15 cellular contexts compared by ENCODE assay signal in the genomic region with DNA sequence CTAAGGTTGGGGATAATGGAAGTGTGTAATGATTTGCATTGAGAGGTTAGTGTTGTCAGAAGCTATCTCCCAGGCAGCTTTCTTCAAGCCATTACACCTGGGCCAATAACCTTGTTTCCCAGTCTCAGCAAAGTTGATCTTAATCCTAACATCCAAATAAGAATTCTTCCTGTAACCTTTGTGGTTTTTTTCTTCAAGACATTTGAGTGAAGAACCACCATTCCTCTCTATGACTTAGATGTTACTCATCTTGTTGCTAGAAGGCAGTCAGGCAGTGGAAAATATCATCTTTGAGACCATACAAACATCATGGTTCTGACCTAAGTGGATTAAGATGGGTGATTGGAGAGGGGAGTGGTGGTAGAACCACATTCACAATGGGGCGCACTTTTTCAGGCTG.
A peak's percentile ranks its signal among the peaks of the same experiment; 100 is the strongest.
DNase-seq lines count a peak whose midpoint lies in the region; ATAC-seq and TF ChIP-seq lines count a peak whose summit lies in the region.
"Had no signal": no experiment of that assay in that cellular context is flagged by ENCODE, and none has a peak within 500 bp of the region (broad histone marks: within the 10 kb centered on the region; RNA-seq: fewer than 3 reads in every experiment).

No MANE protein-coding gene starts in this region.

- H3K27ac ChIP-seq in brain microvascular endothelial cell (peak overlapping the region; percentile 17), H9 (ENCODE audit: insufficient read length, low read depth, low read length) (no peak overlapping the region)
- H3K27ac ChIP-seq in CD4-positive, alpha-beta memory T cell (ENCODE audit: low read depth, low read length) = no peak overlapping the region
- H3K27ac ChIP-seq in CD8-positive, alpha-beta T cell (ENCODE audit: low read depth, low read length) = no peak overlapping the region

- POLR2A ChIA-PET in CD4-positive, alpha-beta memory T cell (lab: Charles Lee; ENCODE audit: partially characterized antibody) = no interaction called here
- POLR2A ChIA-PET in CD8-positive, alpha-beta T cell (lab: Charles Lee) = no interaction called here

- ATAC-seq in CD8-positive, alpha-beta T cell = no peak

- peaks cover 17 to 25% of the 10 kb centered on the region in 2 experiments for H3K4me1 Mint-ChIP-seq in H9
- H3K4me1 Mint-ChIP-seq in CD4-positive, alpha-beta memory T cell = peaks cover 0 to 3% (median 2%) of the 10 kb centered on the region in 4 donors
- no peaks in the 10 kb centered on the region for H3K4me1 Mint-ChIP-seq in CD8-positive, alpha-beta T cell (ENCODE audit: low read depth)

- H3K4me3 Mint-ChIP-seq in H9 = no peak overlapping the region
- no peak overlapping the region for H3K4me3 Mint-ChIP-seq in CD4-positive, alpha-beta memory T cell
- H3K4me3 Mint-ChIP-seq in CD8-positive, alpha-beta T cell = no peak overlapping the region
- H3K4me3 Mint-ChIP-seq: brain; CD4-positive, CD25-positive, alpha-beta regulatory T cell had no signal

- H3K79me2 ChIP-seq in H9 (ENCODE audit: insufficient read depth, low read length) = no peaks in the 10 kb centered on the region

- H3K79me1 ChIP-seq in H9 (ENCODE audit: insufficient read depth, low read depth, low read length, poor library complexity, severe bottlenecking) = no peaks in the 10 kb centered on the region

- no peaks in the 10 kb centered on the region for H3K23me2 ChIP-seq in H9 (ENCODE audit: insufficient read length, low read depth, low read length, poor library complexity, severe bottlenecking)

- no peak overlapping the region for H2BK12ac ChIP-seq in H9 (ENCODE audit: insufficient read length, low read depth, low read length)

- no peak overlapping the region for H2AFZ ChIP-seq in H9 (ENCODE audit: low read length)

- no peaks in the 10 kb centered on the region for H3K27me3 ChIP-seq in brain microvascular endothelial cell (replicated peaks)
- no peaks in the 10 kb centered on the region for H3K27me3 ChIP-seq in H9 (ENCODE audit: insufficient read depth, low read length)
- no peaks in the 10 kb centered on the region for H3K27me3 ChIP-seq in CD4-positive, alpha-beta memory T cell (ENCODE audit: insufficient read depth, low read length)
- H3K27me3 ChIP-seq in CD8-positive, alpha-beta T cell (ENCODE audit: insufficient read depth, low read length) = no peaks in the 10 kb centered on the region

- CTCF ChIA-PET in CD4-positive, alpha-beta memory T cell (lab: Charles Lee; ENCODE audit: partially characterized antibody) = no interaction called here
- CTCF ChIA-PET in CD8-positive, alpha-beta T cell (lab: Charles Lee) = no interaction called here

- H2AK5ac ChIP-seq in H9 (ENCODE audit: insufficient read length, low read length) = no peak overlapping the region

- H3K56ac ChIP-seq in H9 (ENCODE audit: insufficient read length, low read depth, low read length) = no peak overlapping the region

- H3K4me1 ChIP-seq in H9 (ENCODE audit: insufficient read depth, low read length) = 0 out of 2 replicates have a peak, but pooled peaks cover 2% of the 10 kb centered on the region
- H3K4me1 ChIP-seq in CD4-positive, alpha-beta memory T cell (ENCODE audit: insufficient read depth, low read length) = no peaks in the 10 kb centered on the region
- H3K4me1 ChIP-seq in CD8-positive, alpha-beta T cell (ENCODE audit: insufficient read depth, low read length) = no peaks in the 10 kb centered on the region

- in situ Hi-C loops in brain microvascular endothelial cell (cut with HindIII; ENCODE audit: low pct_ligation_motif_present, low sequenced_read_pairs) = no loop called here

- H3K23ac ChIP-seq in H9 (ENCODE audit: insufficient read length, low read depth, low read length) = no peak overlapping the region

- H3T11ph ChIP-seq in H9 (ENCODE audit: low read length) = no peak overlapping the region

- no peak overlapping the region for H4K91ac ChIP-seq in H9 (ENCODE audit: insufficient read length, low read depth, low read length)

- intact Hi-C loops in CD4-positive, alpha-beta memory T cell (cut with micrococcal nuclease) = no loop called here
- intact Hi-C loops in CD8-positive, alpha-beta T cell (cut with DNase I, micrococcal nuclease) = no loop called here

- H2BK15ac ChIP-seq in H9 (ENCODE audit: low read depth, low read length) = no peak overlapping the region

- H4K20me1 ChIP-seq in H9 (ENCODE audit: control insufficient read depth, insufficient read depth, insufficient read length) = no peaks in the 10 kb centered on the region

- H3K18ac ChIP-seq in H9 (ENCODE audit: insufficient read length, low read depth, low read length) = no peak overlapping the region

- DNase-seq in AG20443 (ENCODE audit: low spot score) (peak; percentile 23), LHCN-M2 (ENCODE audit: low read depth) (peak; percentile 84), brain microvascular endothelial cell (peak; percentile 77), kidney glomerular epithelial cell (lab: John Stamatoyannopoulos, UW) (peak; percentile 78), H9 (no peak), ecto neural progenitor cell (ENCODE audit: low spot score) (no peak)
- DNase-seq in CD4-positive, alpha-beta memory T cell = no peak
- DNase-seq in CD8-positive, alpha-beta T cell = no peak
- DNase-seq: activated T-cell treated with anti-CD3 and anti-CD28 coated beads, Interleukin-2, amount 50 U/mL, for 1 hour; CD4-positive, CD25-positive, alpha-beta regulatory T cell; NCI-H524; Right ventricle myocardium superior; stimulated activated CD4-positive, alpha-beta T cell treated with anti-CD3 and anti-CD28 coated beads, Interleukin-4, amount 100 ng/mL, for 1 hour; stimulated activated naive CD4-positive, alpha-beta T cell treated with Interleukin-2 at 50 U/mL for 16 hours had no signal

- no peak overlapping the region for H3K9ac ChIP-seq in H9 (ENCODE audit: extremely low read depth, insufficient read length, low read length)

- no CpG with 5 or more reads among the region's 1 CpG for WGBS in H9 (ENCODE audit: extremely low coverage, insufficient read length, low lambda C conversion rate)

- H2BK120ac ChIP-seq in H9 (ENCODE audit: low read depth, low read length, poor library complexity, severe bottlenecking) = no peak overlapping the region

- no peaks in the 10 kb centered on the region for H3K27me3 Mint-ChIP-seq in H9 (ENCODE audit: low read depth)
- H3K27me3 Mint-ChIP-seq in CD4-positive, alpha-beta memory T cell = no peaks in the 10 kb centered on the region
- no peaks in the 10 kb centered on the region for H3K27me3 Mint-ChIP-seq in CD8-positive, alpha-beta T cell (ENCODE audit: low read depth)
- H3K27me3 Mint-ChIP-seq: brain; CD4-positive, CD25-positive, alpha-beta regulatory T cell had no signal

- no peak overlapping the region for H3K4me3 ChIP-seq in brain microvascular endothelial cell (ENCODE audit: low read depth, low read length)
- no peak overlapping the region for H3K4me3 ChIP-seq in CD4-positive, alpha-beta memory T cell (ENCODE audit: low read length in 2 of 2)
- H3K4me3 ChIP-seq in CD8-positive, alpha-beta T cell (ENCODE audit: low read depth, low read length) = no peak overlapping the region

- no peak overlapping the region for H3K4ac ChIP-seq in H9 (ENCODE audit: low read depth, low read length)

- no peak overlapping the region for H3K4me2 ChIP-seq in H9 (ENCODE audit: insufficient read depth, insufficient read length, low read length)

- TF ChIP-seq CTCF in brain microvascular endothelial cell (IDR thresholded peaks at IDR 0.05; ENCODE audit: low read depth, low read length, missing control alignments) (no peak), H9 (conservative IDR thresholded peaks at IDR 0.05) (no peak)
- TF ChIP-seq CTCF in CD8-positive, alpha-beta T cell (IDR thresholded peaks at IDR 0.05) = no peak

- no peak overlapping the region for H2BK5ac ChIP-seq in H9 (ENCODE audit: insufficient read length, low read length)

- no peak overlapping the region for H2BK20ac ChIP-seq in H9 (ENCODE audit: low read depth, low read length, poor library complexity, severe bottlenecking)

- H3K36me3 Mint-ChIP-seq in H9 (ENCODE audit: insufficient read depth in 1 of 3, low read depth in 3 of 3) = no peaks in the 10 kb centered on the region; a peak in 3 of 7 replicates
- peaks cover 4 to 28% of the 10 kb centered on the region in 2 donors for H3K36me3 Mint-ChIP-seq in CD4-positive, alpha-beta memory T cell
- peaks cover 17% of the 10 kb centered on the region for H3K36me3 Mint-ChIP-seq in CD8-positive, alpha-beta T cell

- no peaks in the 10 kb centered on the region for H3K36me3 ChIP-seq in brain microvascular endothelial cell (replicated peaks)
- H3K36me3 ChIP-seq in CD4-positive, alpha-beta memory T cell (ENCODE audit: insufficient read depth, low read length) = no peaks in the 10 kb centered on the region
- no peaks in the 10 kb centered on the region for H3K36me3 ChIP-seq in CD8-positive, alpha-beta T cell (ENCODE audit: insufficient read depth, low read length)

- no peak overlapping the region for H3K27ac Mint-ChIP-seq in H9
- no peak overlapping the region for H3K27ac Mint-ChIP-seq in CD4-positive, alpha-beta memory T cell
- H3K27ac Mint-ChIP-seq in CD8-positive, alpha-beta T cell = no peak overlapping the region
- H3K27ac Mint-ChIP-seq: CD4-positive, CD25-positive, alpha-beta regulatory T cell had no signal

- peaks cover 3 to 5% of the 10 kb centered on the region in 2 experiments; a peak in 3 of 5 replicates for H3K9me3 Mint-ChIP-seq in H9
- H3K9me3 Mint-ChIP-seq in CD4-positive, alpha-beta memory T cell = peaks cover 0 to 6% (median 3%) of the 10 kb centered on the region in 8 donors
- peaks cover 5% of the 10 kb centered on the region for H3K9me3 Mint-ChIP-seq in CD8-positive, alpha-beta T cell

- no peaks in the 10 kb centered on the region for H3K9me3 ChIP-seq in H9 (ENCODE audit: control insufficient read depth, low read depth, low read length)
- no peaks in the 10 kb centered on the region for H3K9me3 ChIP-seq in CD4-positive, alpha-beta memory T cell (ENCODE audit: control insufficient read depth in 1 of 2, low read length in 2 of 2)
- H3K9me3 ChIP-seq in CD8-positive, alpha-beta T cell (ENCODE audit: low read length) = no peaks in the 10 kb centered on the region

- no peak overlapping the region for H4K5ac ChIP-seq in H9 (ENCODE audit: insufficient read length, low read depth, low read length)

- H4K8ac ChIP-seq in H9 (replicated peaks; ENCODE audit: insufficient read length, low read depth, low read length) = no peak overlapping the region

- H3K14ac ChIP-seq in H9 (ENCODE audit: insufficient read depth, low read length) = no peak overlapping the region

Comparison
In these comparisons a context has a peak if more than half of its experiments do, and no peak if none do; other contexts are left out.
1. DNase-seq: peak in AG20443 (single experiment), LHCN-M2 (single experiment), brain microvascular endothelial cell (single experiment) and kidney glomerular epithelial cell (single experiment); none in H9 (single experiment), CD4-positive, alpha-beta memory T cell (0 of 5), CD8-positive, alpha-beta T cell (0 of 7) and ecto neural progenitor cell (single experiment).